ENCODE assay signal across 8 cellular contexts in genomic region chr13:46386996-46387851, GRCh38. TPM values are rescaled to one million over a fixed set of nuclear protein-coding genes. Genes with fewer than 3 reads are reported as not detected.
A peak's percentile ranks its signal among the peaks of the same experiment; 100 is the strongest.
DNase-seq lines count a peak whose midpoint lies in the region; ATAC-seq and TF ChIP-seq lines count a peak whose summit lies in the region.

RUBCNL (minus strand) TSS chr13:46387252; CDS start chr13:46372475, 14,777 bp downstream.

- no CpG with 5 or more reads among the region's 73 CpGs for WGBS in iPS DF 6.9 (ENCODE audit: insufficient coverage, insufficient read length)

- DNase-seq in DMS79 (lab: John Stamatoyannopoulos, UW) (peak; percentile 29), H7 (peak; percentile 87), NCI-H69 (lab: John Stamatoyannopoulos, UW) (peak; percentile 20), iPS DF 6.9 (ENCODE audit: low read depth, low spot score) (no peak), gastrocnemius medialis (no peak), DMS114 treated with DMSO at 0.1 percent for 48 hours (lab: John Stamatoyannopoulos, UW; ENCODE audit: unreplicated experiment) (no peak), MV-4-11 (lab: John Stamatoyannopoulos, UW) (no peak)

- TF ChIP-seq POLR2A in gastrocnemius medialis (IDR thresholded peaks at IDR 0.05) = no peak

- H3K27me3 ChIP-seq in H7 (ENCODE audit: control insufficient read depth, insufficient read depth, low read length) (peaks cover 44% of the 10 kb centered on the region), iPS DF 6.9 (ENCODE audit: control insufficient read depth, insufficient read depth, low read length) (peaks cover 11% of the 10 kb centered on the region), gastrocnemius medialis (peaks cover 0 to 21% (median 15%) of the 10 kb centered on the region in 3 donors)

- H3K36me3 ChIP-seq in H7 (replicated peaks; ENCODE audit: control insufficient read depth, insufficient read depth, low read length) (no peaks in the 10 kb centered on the region), iPS DF 6.9 (ENCODE audit: control insufficient read depth, insufficient read depth, low read length) (no peaks in the 10 kb centered on the region), gastrocnemius medialis (no peaks in the 10 kb centered on the region)

- in situ Hi-C loops in gastrocnemius medialis (cut with MboI; ENCODE audit: low sequenced_read_pairs in 4 of 4) = no loop called here

- H3K9me3 ChIP-seq in iPS DF 6.9 (ENCODE audit: control insufficient read depth, insufficient read depth, low read length) (no peaks in the 10 kb centered on the region), gastrocnemius medialis (no peaks in the 10 kb centered on the region)

- peak within 1 kb of the TSS; percentile 64 for H3K4me3 ChIP-seq in H7 (ENCODE audit: insufficient read depth, low read depth, low read length)
- peak within 1 kb of the TSS; percentile 56; the same call in 1 of the 2 replicates for H3K4me3 ChIP-seq in iPS DF 6.9 (ENCODE audit: low read length)
- peak within 1 kb of the TSS; percentile 32 to 45 (median 34) for H3K4me3 ChIP-seq in gastrocnemius medialis

- H3K27ac ChIP-seq in angular gyrus (ENCODE audit: low read depth, low read length) (peak within 1 kb of the TSS; percentile 3), iPS DF 6.9 (ENCODE audit: low read length) (no peak within 1 kb of the TSS), gastrocnemius medialis (no peak within 1 kb of the TSS)

- ATAC-seq in gastrocnemius medialis = no peak

- no peak for TF ChIP-seq CTCF in gastrocnemius medialis (IDR thresholded peaks at IDR 0.05 in 4 of 5, conservative IDR thresholded peaks at IDR 0.05 in 1 of 5)

- H3K4me1 ChIP-seq in iPS DF 6.9 (ENCODE audit: control insufficient read depth, insufficient read depth, low read length) (peaks cover 5% of the 10 kb centered on the region; the same call in 1 of the 2 replicates), gastrocnemius medialis (no peaks in the 10 kb centered on the region)

- intact Hi-C loops in gastrocnemius medialis (cut with DNase I; ENCODE audit: low total_unique reads) = no loop called here

RNA-seq across cellular contexts. Expression of gene RUBCNL, which starts in this region (rescaled TPM):
- total RNA-seq in H7 (2014; rRNA removed; shearing (Covaris generic)) = 3.2 and 5.6 TPM in 2 replicates
- under 1 TPM in 2 of 4 donors, not detected in 2; 0.42 to 0.78 TPM for total RNA-seq in gastrocnemius medialis

Comparison
In these comparisons a context has a peak if more than half of its experiments do, and no peak if none do; other contexts are left out.
1. DNase-seq: peak in DMS79 (single experiment), H7 (single experiment) and NCI-H69 (single experiment); none in iPS DF 6.9 (single experiment), gastrocnemius medialis (0 of 2), DMS114 treated with DMSO at 0.1 percent for 48 hours (single experiment) and MV-4-11 (single experiment).
2. Peak in every context shown above with its lines, with median percentiles within 50 percentile points of each other: H3K4me3 ChIP-seq.